23 cellular contexts compared by ENCODE assay signal in the genomic region with DNA sequence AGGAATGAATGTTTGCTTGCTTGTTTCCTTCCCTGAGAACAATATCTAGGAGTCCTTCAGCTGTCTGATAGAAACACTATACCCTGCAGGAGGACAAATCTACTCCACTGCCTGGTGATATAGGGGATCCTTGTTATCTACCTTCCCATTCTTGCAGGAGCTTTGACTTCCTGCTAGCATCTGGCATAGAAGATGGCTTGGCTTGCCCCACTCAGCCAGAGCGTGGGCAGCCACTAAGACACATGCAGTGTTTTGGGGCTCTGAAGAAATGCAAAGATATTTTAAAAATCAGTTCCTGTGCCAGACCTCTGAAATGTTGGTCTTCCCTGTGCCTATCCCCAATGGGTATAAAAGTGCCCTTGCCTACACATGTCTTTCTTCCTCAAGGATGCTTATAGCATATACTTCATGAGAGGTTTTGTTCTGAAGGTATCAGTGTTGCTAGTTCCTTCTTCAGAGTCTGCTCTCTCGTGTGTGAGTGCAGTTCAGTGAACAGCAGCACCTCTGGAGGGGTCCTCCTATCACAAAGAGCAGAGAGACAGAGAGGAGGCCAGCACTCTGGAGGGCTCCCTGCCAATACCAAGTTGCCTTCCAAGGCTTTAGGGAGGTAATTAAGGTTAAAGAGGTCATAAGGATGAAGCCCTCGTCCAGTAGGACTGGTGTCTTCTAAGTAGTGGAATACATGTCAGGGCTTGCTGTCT.
"Had no signal": no experiment of that assay in that cellular context is flagged by ENCODE, and none has a peak within 500 bp of the region (broad histone marks: within the 10 kb centered on the region; RNA-seq: fewer than 3 reads in every experiment).

No MANE protein-coding gene starts in this region.

- H3K36me3 Mint-ChIP-seq: immature natural killer cell; naive thymus-derived CD8-positive, alpha-beta T cell; type B pancreatic cell had no signal

- ATAC-seq: activated CD4-positive, CD25-positive, alpha-beta regulatory T cell treated with anti-CD3 and anti-CD28 coated beads, Interleukin-2, amount 50 U/mL, for 24 hours; esophagus mucosa; gastrocnemius medialis; mucosa of descending colon had no signal

- H3K4me3 Mint-ChIP-seq: activated CD4-positive, alpha-beta T cell treated with anti-CD3 and anti-CD28 coated beads, Interleukin-2, amount 10 ng/mL, durations not matched to agents 7 days and 5 days; immature natural killer cell; naive thymus-derived CD8-positive, alpha-beta T cell; T-helper 1 cell treated with Interleukin-12 subunit alpha and Interleukin-12 subunit beta and Interleukin-4 antibody, amounts not matched to agents 30 μg/mL and 1 μg/mL, for 36 hours; type B pancreatic cell had no signal

- H3K27ac Mint-ChIP-seq: activated CD4-positive, alpha-beta T cell treated with anti-CD3 and anti-CD28 coated beads, Interleukin-2, amount 10 ng/mL, durations not matched to agents 7 days and 5 days; immature natural killer cell; naive thymus-derived CD8-positive, alpha-beta T cell; T-helper 1 cell treated with Interleukin-12 subunit alpha and Interleukin-12 subunit beta and Interleukin-4 antibody, amounts not matched to agents 30 μg/mL and 1 μg/mL, for 36 hours; type B pancreatic cell had no signal

- H3K27me3 Mint-ChIP-seq: activated CD4-positive, alpha-beta T cell treated with anti-CD3 and anti-CD28 coated beads, Interleukin-2, amount 10 ng/mL, durations not matched to agents 7 days and 5 days had no signal

- H3K4me1 Mint-ChIP-seq: activated CD4-positive, alpha-beta T cell treated with anti-CD3 and anti-CD28 coated beads, Interleukin-2, amount 10 ng/mL, durations not matched to agents 7 days and 5 days; naive thymus-derived CD8-positive, alpha-beta T cell had no signal

- H3K9me3 Mint-ChIP-seq: activated CD4-positive, alpha-beta T cell treated with anti-CD3 and anti-CD28 coated beads, Interleukin-2, amount 10 ng/mL, durations not matched to agents 7 days and 5 days; naive thymus-derived CD8-positive, alpha-beta T cell; T-helper 1 cell treated with Interleukin-12 subunit alpha and Interleukin-12 subunit beta and Interleukin-4 antibody, amounts not matched to agents 30 μg/mL and 1 μg/mL, for 36 hours; type B pancreatic cell had no signal

- DNase-seq: activated CD4-positive, alpha-beta T cell treated with anti-CD3 and anti-CD28 coated beads, Interleukin-2, amount 10 ng/mL, durations not matched to agents 7 days and 5 days; activated CD8-positive, alpha-beta memory T cell treated with anti-CD3 and anti-CD28 coated beads, Interleukin-2, amount 50 U/mL, for 4 hours; activated effector memory CD4-positive, alpha-beta T cell treated with Interleukin-2 at 50 U/mL for 16 hours; activated naive CD4-positive, alpha-beta T cell treated with anti-CD3 and anti-CD28 coated beads, Interleukin-2, amount 50 U/mL, for 16 hours; activated T-cell treated with anti-CD3 and anti-CD28 coated beads, Interleukin-2, amount 50 U/mL, for 48 hours; cerebellar nuclear complex; cortex of kidney; effector CD4-positive, alpha-beta T cell; gastrocnemius medialis; head of caudate nucleus; immature natural killer cell; kidney glomerular epithelial cell; left ventricle myocardium inferior; mucosa of descending colon; naive thymus-derived CD8-positive, alpha-beta T cell; nucleus accumbens; stimulated activated CD4-positive, alpha-beta T cell treated with anti-CD3 and anti-CD28 coated beads, Interleukin-12 subunit alpha, Interleukin-12 subunit beta, amount 100 ng/mL, for 4 hours; stimulated activated CD4-positive, alpha-beta T cell treated with anti-CD3 and anti-CD28 coated beads, Interleukin-1b, Interleukin-23, amount 100 ng/mL, for 48 hours; testis had no signal
